In the genomic region with DNA sequence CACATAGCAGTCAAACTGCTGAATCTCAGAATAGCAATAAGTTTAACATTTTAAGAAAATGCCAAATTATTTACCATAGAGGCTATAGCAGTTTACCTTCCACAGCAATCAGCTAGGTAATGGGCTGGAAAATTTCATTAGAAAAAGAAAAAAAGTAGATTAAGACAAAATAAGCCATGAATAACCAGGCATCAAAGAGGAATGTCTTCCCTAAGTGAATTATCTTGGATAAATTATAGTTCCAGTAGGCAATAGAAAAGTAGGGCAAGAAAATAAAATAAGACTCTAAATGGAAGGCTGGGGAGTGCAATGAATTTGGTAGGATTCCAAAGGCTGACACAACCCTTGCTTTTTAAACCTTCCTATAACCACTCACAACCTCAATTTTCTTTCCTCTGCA, we compare ENCODE assay signal across 5 cellular contexts.
"Had no signal": no experiment of that assay in that cellular context is flagged by ENCODE, and none has a peak within 500 bp of the region (broad histone marks: within the 10 kb centered on the region; RNA-seq: fewer than 3 reads in every experiment).

No MANE protein-coding gene starts in this region.

- DNase-seq: H9, HCEC 1CT, KBM-7 had no signal

- H2AFZ ChIP-seq: GM23338 had no signal

- H3K4me3 ChIP-seq: GM23338 had no signal

- ATAC-seq: GM23338, HepG2 had no signal

- H3K4me2 ChIP-seq: GM23338 had no signal
